ENCODE assay signal across 20 cellular contexts in the genomic region with DNA sequence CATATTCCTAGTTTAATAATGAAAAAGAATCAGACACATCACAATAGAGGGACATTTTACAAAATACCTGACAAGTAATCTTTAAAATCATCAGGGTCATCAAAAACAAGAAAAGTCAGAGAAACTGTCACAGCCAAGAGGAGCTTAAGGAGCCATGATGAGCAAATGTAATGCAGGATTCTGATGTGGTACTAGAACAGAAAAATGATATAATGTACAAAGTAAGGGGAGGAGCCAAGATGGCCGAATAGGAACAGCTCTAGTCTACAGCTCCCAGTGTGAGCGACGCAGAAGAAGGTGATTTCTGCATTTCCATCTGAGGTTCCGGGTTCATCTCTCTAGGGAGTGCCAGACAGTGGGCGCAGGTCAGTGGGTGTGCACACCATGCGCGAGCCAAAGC.
"Had no signal": no experiment of that assay in that cellular context is flagged by ENCODE, and none has a peak within 500 bp of the region (broad histone marks: within the 10 kb centered on the region; RNA-seq: fewer than 3 reads in every experiment).

No MANE protein-coding gene starts in this region.

- H3K36me3 Mint-ChIP-seq: activated naive CD8-positive, alpha-beta T cell; naive B cell; stimulated activated memory B cell treated with anti-CD40 and anti-IgM and Interleukin-4, amounts not matched to agents 10 μg/mL and 1 μg/mL and 100 μg/mL, for 72 hours had no signal

- H3K9me3 ChIP-seq: neutrophil, tibial artery, uterus had no signal

- H3K27ac Mint-ChIP-seq: activated B cell treated with CpG ODN at 0.5 μM for 24 hours; activated CD4-positive, alpha-beta T cell treated with anti-CD3 and anti-CD28 coated beads, Interleukin-2, amount 10 ng/mL, durations not matched to agents 24 days and 14 days; activated naive CD8-positive, alpha-beta T cell; activated T-cell treated with anti-CD3 and anti-CD28 coated beads, Interleukin-2, amount 50 U/mL, for 72 hours; naive B cell; stimulated activated memory B cell treated with anti-CD40 and anti-IgM and Interleukin-4, amounts not matched to agents 10 μg/mL and 1 μg/mL and 100 μg/mL, for 72 hours had no signal

- H3K4me3 ChIP-seq: tibial artery, uterus had no signal

- ATAC-seq: activated T-cell treated with anti-CD3 and anti-CD28 coated beads, Interleukin-2, amount 50 U/mL, for 72 hours; left lobe of liver; stimulated activated memory B cell treated with anti-CD40 and anti-IgM and Interleukin-4, amounts not matched to agents 10 μg/mL and 1 μg/mL and 100 μg/mL, for 72 hours had no signal

- H3K27me3 Mint-ChIP-seq: activated B cell treated with CpG ODN at 0.5 μM for 24 hours; activated CD4-positive, alpha-beta T cell treated with anti-CD3 and anti-CD28 coated beads, Interleukin-2, amount 10 ng/mL, durations not matched to agents 24 days and 14 days; activated naive CD8-positive, alpha-beta T cell; central memory CD8-positive, alpha-beta T cell; naive B cell; stimulated activated memory B cell treated with anti-CD40 and anti-IgM and Interleukin-4, amounts not matched to agents 10 μg/mL and 1 μg/mL and 100 μg/mL, for 72 hours had no signal

- H3K9me3 Mint-ChIP-seq: stimulated activated memory B cell treated with anti-CD40 and anti-IgM and Interleukin-4, amounts not matched to agents 10 μg/mL and 1 μg/mL and 100 μg/mL, for 72 hours had no signal

- H3K27me3 ChIP-seq: brain microvascular endothelial cell, neutrophil, tibial artery, uterus had no signal

- H3K36me3 ChIP-seq: brain microvascular endothelial cell, neutrophil, tibial artery, uterus had no signal

- H3K27ac ChIP-seq: brain microvascular endothelial cell, neutrophil, tibial artery, uterus had no signal

- H3K4me1 Mint-ChIP-seq: activated B cell treated with CpG ODN at 0.5 μM for 24 hours; activated CD4-positive, alpha-beta T cell treated with anti-CD3 and anti-CD28 coated beads, Interleukin-2, amount 10 ng/mL, durations not matched to agents 24 days and 14 days; central memory CD8-positive, alpha-beta T cell; naive B cell; stimulated activated memory B cell treated with anti-CD40 and anti-IgM and Interleukin-4, amounts not matched to agents 10 μg/mL and 1 μg/mL and 100 μg/mL, for 72 hours had no signal

- H3K4me3 Mint-ChIP-seq: activated B cell treated with CpG ODN at 0.5 μM for 24 hours; activated CD4-positive, alpha-beta T cell treated with anti-CD3 and anti-CD28 coated beads, Interleukin-2, amount 10 ng/mL, durations not matched to agents 24 days and 14 days; activated naive CD8-positive, alpha-beta T cell; activated T-cell treated with anti-CD3 and anti-CD28 coated beads, Interleukin-2, amount 50 U/mL, for 72 hours; central memory CD8-positive, alpha-beta T cell; naive B cell; stimulated activated memory B cell treated with anti-CD40 and anti-IgM and Interleukin-4, amounts not matched to agents 10 μg/mL and 1 μg/mL and 100 μg/mL, for 72 hours had no signal

- H3K4me1 ChIP-seq: tibial artery, uterus had no signal

- DNase-seq: activated B cell treated with CpG ODN at 0.5 μM for 24 hours; activated CD4-positive, alpha-beta T cell treated with anti-CD3 and anti-CD28 coated beads, Interleukin-2, amount 10 ng/mL, durations not matched to agents 24 days and 14 days; activated CD8-positive, alpha-beta memory T cell treated with anti-CD3 and anti-CD28 coated beads, Interleukin-2, amount 50 U/mL, for 48 hours; activated gamma-delta T cell; activated T-cell treated with anti-CD3 and anti-CD28 coated beads, Interleukin-2, amount 50 U/mL, for 72 hours; amygdala; brain microvascular endothelial cell; cortex of kidney; effector CD4-positive, alpha-beta T cell; foreskin fibroblast; naive B cell; retina; T-helper 2 cell; tibial artery; uterus had no signal
